In the genomic region with DNA sequence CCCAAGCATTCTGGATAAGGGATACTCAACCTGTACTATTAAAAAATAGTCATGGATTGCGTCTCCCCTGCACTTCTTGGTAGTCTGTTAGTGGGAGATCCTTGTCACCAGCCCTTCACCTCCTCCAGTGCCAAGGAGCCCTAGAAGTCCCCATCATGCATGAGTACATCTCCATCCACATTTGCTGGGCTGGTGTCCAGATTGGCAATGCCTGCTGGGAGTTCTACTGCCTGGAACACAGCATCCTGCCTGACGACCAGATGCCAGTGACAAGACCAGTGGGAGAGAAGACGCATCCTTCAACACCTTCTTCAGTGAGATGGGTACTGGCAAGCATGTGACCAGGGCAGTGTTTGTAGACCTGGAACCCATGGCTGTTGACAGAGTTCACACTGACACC, we compare ENCODE assay signal across 19 cellular contexts.
DNase-seq lines count a peak whose midpoint lies in the region; ATAC-seq, FAIRE-seq and TF ChIP-seq lines count a peak whose summit lies in the region.
"Had no signal": no experiment of that assay in that cellular context is flagged by ENCODE, and none has a peak within 500 bp of the region (broad histone marks: within the 10 kb centered on the region; RNA-seq: fewer than 3 reads in every experiment).

No MANE protein-coding gene starts in this region.

- H2AK5ac ChIP-seq in neuronal stem cell (ENCODE audit: low read depth, low read length) = peak overlapping the region; percentile 8

- H3K4ac ChIP-seq in neuronal stem cell (ENCODE audit: low read length) = no peak overlapping the region

- no peak overlapping the region for H2BK15ac ChIP-seq in neuronal stem cell (ENCODE audit: low read length)

- TF ChIP-seq CTCF in bronchial epithelial cell (IDR thresholded peaks at IDR 0.05; ENCODE audit: insufficient read depth, low read length, severe bottlenecking) (no peak), psoas muscle (IDR thresholded peaks at IDR 0.05) (no peak)

- no peak overlapping the region for H2BK5ac ChIP-seq in neuronal stem cell (ENCODE audit: low read length)

- no peak overlapping the region for H4K91ac ChIP-seq in neuronal stem cell (ENCODE audit: low read depth, low read length, poor library complexity)

- no peak overlapping the region for H3K9ac ChIP-seq in neuronal stem cell (ENCODE audit: low read depth, low read length, poor library complexity)
- H3K9ac ChIP-seq: BLaER1 had no signal

- ATAC-seq in psoas muscle (no peak), HG02798 (IDR thresholded peaks at IDR 0.05; ENCODE audit: poor library complexity, unreplicated experiment) (no peak)

- H3K9me3 ChIP-seq in neuronal stem cell (replicated peaks in 1 of 2; ENCODE audit: control insufficient read depth in 2 of 2, insufficient read depth in 1 of 2, low read depth in 1 of 2, low read length in 2 of 2) (no peaks in the 10 kb centered on the region), psoas muscle (no peaks in the 10 kb centered on the region)
- H3K9me3 ChIP-seq: HAP-1 had no signal

- WGBS in neuronal stem cell (ENCODE audit: extremely low coverage in 2 of 2, insufficient read length in 2 of 2, insufficient replicate concordance in 1 of 2), 2 donors = no CpG with 5 or more reads among the region's 3 CpGs
- 65 to 86% (median 66%) methylated on average over 3 of the region's 3 CpGs for WGBS in psoas muscle, 3 donors

- H4K8ac ChIP-seq in neuronal stem cell (ENCODE audit: low read depth, low read length) = no peak overlapping the region

- no peak overlapping the region for H2BK120ac ChIP-seq in neuronal stem cell (ENCODE audit: low read depth, low read length)

- H3K27me3 ChIP-seq in bronchial epithelial cell (ENCODE audit: control insufficient read depth, insufficient read depth, low read length) = no peaks in the 10 kb centered on the region
- H3K27me3 ChIP-seq in neuronal stem cell (ENCODE audit: control insufficient read depth in 3 of 3, insufficient read depth in 3 of 3, low read depth in 1 of 3, low read length in 3 of 3) = no peaks in the 10 kb centered on the region
- H3K27me3 ChIP-seq in psoas muscle (ENCODE audit: insufficient read depth in 3 of 3, low read length in 2 of 3) = no peaks in the 10 kb centered on the region
- H3K27me3 ChIP-seq: BLaER1 had no signal

- H3K4me3 ChIP-seq in bronchial epithelial cell (ENCODE audit: low read depth, low read length) (no peak overlapping the region), neuronal stem cell (ENCODE audit: low read length in 2 of 2) (no peak overlapping the region), psoas muscle (no peak overlapping the region)
- H3K4me3 ChIP-seq: BLaER1, HAP-1 had no signal

- no peak overlapping the region for H2AFZ ChIP-seq in neuronal stem cell (ENCODE audit: low read length)

- H3K4me1 ChIP-seq in neuronal stem cell (ENCODE audit: control insufficient read depth in 2 of 2, insufficient read depth in 1 of 2, low read depth in 1 of 2, low read length in 2 of 2) = no peaks in the 10 kb centered on the region
- no peaks in the 10 kb centered on the region for H3K4me1 ChIP-seq in psoas muscle
- H3K4me1 ChIP-seq: BLaER1, HAP-1 had no signal

- FAIRE-seq in bronchial epithelial cell (lab: Jason Lieb, UNC) = peak; percentile 70
- peak; percentile 80 for FAIRE-seq in urothelium cell line (lab: Jason Lieb, UNC)
- FAIRE-seq: D721Med, GM12891, H54 had no signal

- no peak for DNase-seq in bronchial epithelial cell (ENCODE audit: low read depth)
- no peak for DNase-seq in neuronal stem cell (ENCODE audit: low spot score)
- no peak for DNase-seq in urothelium cell line (ENCODE audit: low spot score)
- no peak for DNase-seq in psoas muscle
- no peak for DNase-seq in NCI-H1436 treated with DMSO at 0.1 percent for 48 hours (lab: John Stamatoyannopoulos, UW)
- DNase-seq: CD4-positive, alpha-beta T cell; CD8-positive, alpha-beta memory T cell; DMS 273 treated with DMSO at 0.1 percent for 48 hours; DMS79; EL; GF-D8; GOT3; HFFc6 had no signal

- H3K23ac ChIP-seq in neuronal stem cell (ENCODE audit: low read depth, low read length, poor library complexity) = peak overlapping the region; percentile 75

- no peak overlapping the region for H2BK12ac ChIP-seq in neuronal stem cell (ENCODE audit: low read length)

- H3K18ac ChIP-seq in neuronal stem cell (ENCODE audit: low read length) = no peak overlapping the region

- no peak overlapping the region for H3K27ac ChIP-seq in neuronal stem cell (replicated peaks; ENCODE audit: low read length)
- no peak overlapping the region for H3K27ac ChIP-seq in psoas muscle
- H3K27ac ChIP-seq: BLaER1 had no signal

- H3K14ac ChIP-seq in neuronal stem cell (ENCODE audit: low read length) = no peak overlapping the region

- intact Hi-C loops in psoas muscle (cut with DNase I) = no loop called here

- no peak overlapping the region for H3K4me2 ChIP-seq in neuronal stem cell (ENCODE audit: insufficient read depth, low read length, poor library complexity, severe bottlenecking)
- H3K4me2 ChIP-seq: BLaER1 had no signal

- no peaks in the 10 kb centered on the region for H3K36me3 ChIP-seq in bronchial epithelial cell (ENCODE audit: control insufficient read depth, insufficient read depth, low read length)
- no peaks in the 10 kb centered on the region for H3K36me3 ChIP-seq in neuronal stem cell (replicated peaks in 1 of 2; ENCODE audit: control insufficient read depth in 2 of 2, insufficient read depth in 2 of 2, low read length in 2 of 2)
- no peaks in the 10 kb centered on the region for H3K36me3 ChIP-seq in psoas muscle (ENCODE audit: insufficient read depth in 1 of 2, low read depth in 1 of 2)
- H3K36me3 ChIP-seq: BLaER1, HAP-1 had no signal

- no peaks in the 10 kb centered on the region for H3K79me1 ChIP-seq in neuronal stem cell (ENCODE audit: low read depth, low read length)
